21 cellular contexts compared by ENCODE assay signal in genomic region chr16:17155480-17155879, GRCh38.
"Had no signal": no experiment of that assay in that cellular context is flagged by ENCODE, and none has a peak within 500 bp of the region (broad histone marks: within the 10 kb centered on the region; RNA-seq: fewer than 3 reads in every experiment).

No MANE protein-coding gene starts in this region.

- H3K4me3 Mint-ChIP-seq: endodermal cell; naive thymus-derived CD8-positive, alpha-beta T cell; neural crest cell had no signal

- H3K27me3 ChIP-seq: colonic mucosa, ovary, right atrium auricular region, sigmoid colon, stomach had no signal

- H3K27ac Mint-ChIP-seq: endodermal cell; naive thymus-derived CD8-positive, alpha-beta T cell had no signal

- H3K9me3 Mint-ChIP-seq: endodermal cell; naive thymus-derived CD8-positive, alpha-beta T cell; neural crest cell had no signal

- H3K27ac ChIP-seq: colonic mucosa, heart left ventricle, ovary, right atrium auricular region, sigmoid colon, stomach had no signal

- DNase-seq: colonic mucosa; effector CD4-positive, alpha-beta T cell; endodermal cell; erythroblast; kidney glomerular epithelial cell; mesendoderm; naive thymus-derived CD8-positive, alpha-beta T cell; nucleus accumbens; ovary; stimulated activated CD4-positive, alpha-beta T cell treated with anti-CD3 and anti-CD28 coated beads, Interleukin-2, amount 100 ng/mL, for 24 hours; stimulated activated CD4-positive, alpha-beta T cell treated with anti-CD3 and anti-CD28 coated beads, Interleukin-4, amount 100 ng/mL, for 4 hours; stimulated activated naive CD4-positive, alpha-beta T cell; stomach had no signal

- H3K36me3 ChIP-seq: colonic mucosa, heart left ventricle, ovary, right atrium auricular region had no signal

- H3K9me3 ChIP-seq: colonic mucosa, heart left ventricle, ovary, right atrium auricular region, sigmoid colon, stomach had no signal

- FAIRE-seq: endothelial cell of umbilical vein, frontal cortex, islet of Langerhans had no signal

- H3K4me3 ChIP-seq: colonic mucosa, heart left ventricle, ovary, right atrium auricular region, sigmoid colon, skin epidermis, stomach had no signal

- ATAC-seq: naive thymus-derived CD8-positive, alpha-beta T cell had no signal

- H3K27me3 Mint-ChIP-seq: naive thymus-derived CD8-positive, alpha-beta T cell had no signal

- H3K4me1 ChIP-seq: colonic mucosa, right atrium auricular region had no signal
